In genomic region chr16:69644790-69645189, GRCh38 we compare ENCODE assay signal across 26 cellular contexts.
A peak's percentile ranks its signal among the peaks of the same experiment; 100 is the strongest.
DNase-seq lines count a peak whose midpoint lies in the region; FAIRE-seq and TF ChIP-seq lines count a peak whose summit lies in the region.
"Had no signal": no experiment of that assay in that cellular context is flagged by ENCODE, and none has a peak within 500 bp of the region (broad histone marks: within the 10 kb centered on the region; RNA-seq: fewer than 3 reads in every experiment).

No MANE protein-coding gene starts in this region.

- intact Hi-C loops in endothelial cell of umbilical vein (cut with micrococcal nuclease) (no loop called here), left ventricle myocardium inferior (cut with micrococcal nuclease) (no loop called here)

- H3K9me2 ChIP-seq in GM23248 (ENCODE audit: insufficient read depth) = no peaks in the 10 kb centered on the region

- in situ Hi-C loops in GM23248 (cut with MboI) = no loop called here

- no peaks in the 10 kb centered on the region for H3F3A ChIP-seq in GM23248 (ENCODE audit: insufficient read depth)

- H3K36me3 Mint-ChIP-seq in immature natural killer cell = peaks cover 5 to 15% (median 8%) of the 10 kb centered on the region in 3 donors

- no peak for TF ChIP-seq POLR2A in endothelial cell of umbilical vein (IDR thresholded peaks at IDR 0.05; ENCODE audit: low read depth, low read length)

- H3K9ac ChIP-seq in GM23248 (no peak overlapping the region), endothelial cell of umbilical vein (replicated peaks; ENCODE audit: extremely low read depth, insufficient read depth, low read length) (no peak overlapping the region)
- H3K9ac ChIP-seq: BLaER1 treated with 17β-estradiol and CSF1 and Interleukin-3, amounts not matched to agents 10 nM and 100 nM had no signal

- H3K27me3 ChIP-seq in GM23248 (replicated peaks; ENCODE audit: insufficient read depth) (no peaks in the 10 kb centered on the region), endothelial cell of umbilical vein (ENCODE audit: control insufficient read depth in 2 of 2, insufficient read depth in 2 of 2, low read length in 2 of 2) (no peaks in the 10 kb centered on the region), left ventricle myocardium inferior (ENCODE audit: low read depth) (no peaks in the 10 kb centered on the region)
- H3K27me3 ChIP-seq: BLaER1 treated with 17β-estradiol and CSF1 and Interleukin-3, amounts not matched to agents 10 nM and 100 nM; SJCRH30 had no signal

- FAIRE-seq in A204.1 (lab: Jason Lieb, UNC) (peak; percentile 70), endothelial cell of umbilical vein (lab: Jason Lieb, UNC) (no peak)
- FAIRE-seq: HTR-8/SVneo had no signal

- BruUV-seq in endothelial cell of umbilical vein (replicated peaks; lab: Mats Ljungman, UMichigan) = no TSS peak

- no peak for TF ChIP-seq CTCF in endothelial cell of umbilical vein (IDR thresholded peaks at IDR 0.05; ENCODE audit: extremely low read depth in 1 of 2, insufficient read depth in 1 of 2, low read depth in 1 of 2, low read length in 2 of 2)
- no peak for TF ChIP-seq CTCF in left ventricle myocardium inferior (IDR thresholded peaks at IDR 0.05; ENCODE audit: borderline replicate concordance)

- CTCF ChIA-PET in endothelial cell of umbilical vein (lab: Charles Lee) = no interaction called here

- H3K9me3 Mint-ChIP-seq in immature natural killer cell = no peaks in the 10 kb centered on the region
- H3K9me3 Mint-ChIP-seq: CD4-positive, alpha-beta memory T cell had no signal

- dilution Hi-C loops in endothelial cell of umbilical vein (cut with MboI; ENCODE audit: extremely low pct_ligation_motif_present, low sequenced_read_pairs) = no loop called here

- H3K4me1 Mint-ChIP-seq in immature natural killer cell = peaks cover 7 to 21% of the 10 kb centered on the region in 2 donors

- POLR2A ChIA-PET in endothelial cell of umbilical vein (lab: Charles Lee) = no interaction called here

- H3K9me1 ChIP-seq in endothelial cell of umbilical vein (replicated peaks; ENCODE audit: control insufficient read depth, extremely low read depth, insufficient read depth, low read length) = no peaks in the 10 kb centered on the region

- peak; percentile 9 for DNase-seq in GM23248
- DNase-seq in endothelial cell of umbilical vein (ENCODE audit: low read depth, low spot score) = no peak
- peak; percentile 7 to 32 for DNase-seq in lung microvascular endothelial cell (ENCODE audit: low read depth in 2 of 2)
- DNase-seq in left ventricle myocardium inferior = no peak
- no peak for DNase-seq in NCI-H2029 (lab: John Stamatoyannopoulos, UW)
- no peak for DNase-seq in immature natural killer cell
- DNase-seq: 8988T; AML-193; CD4-positive, alpha-beta memory T cell; COR-L47; H7; Kasumi-1; MV-4-11; NCI-H1105; NCI-H1436 treated with DMSO at 0.1 percent for 48 hours; NCI-H1930; NCI-H446 treated with DMSO at 0.1 percent for 48 hours; NCI-H526; NCI-H82; NK-92 treated with Interleukin-12 subunit alpha and Interleukin-12 subunit beta, amount 100 ng/mL, for 24 hours; PC-9; SJCRH30 had no signal

- H3K27ac Mint-ChIP-seq in immature natural killer cell = no peak overlapping the region

- H3K4me1 ChIP-seq in GM23248 (ENCODE audit: insufficient read depth) (0 out of 2 replicates have a peak, but pooled peaks cover 7% of the 10 kb centered on the region), endothelial cell of umbilical vein (ENCODE audit: control insufficient read depth, extremely low read depth, insufficient read depth, low read length) (no peaks in the 10 kb centered on the region), left ventricle myocardium inferior (no peaks in the 10 kb centered on the region)
- H3K4me1 ChIP-seq: BLaER1 treated with 17β-estradiol and CSF1 and Interleukin-3, amounts not matched to agents 10 nM and 100 nM; SJCRH30 had no signal

- H3K4me3 ChIP-seq in GM23248 (no peak overlapping the region), endothelial cell of umbilical vein (replicated peaks in 1 of 3; ENCODE audit: insufficient read depth in 1 of 3, low read depth in 1 of 3, low read length in 3 of 3) (no peak overlapping the region), left ventricle myocardium inferior (no peak overlapping the region)
- H3K4me3 ChIP-seq: BLaER1 treated with 17β-estradiol and CSF1 and Interleukin-3, amounts not matched to agents 10 nM and 100 nM; K562; PC-9; SJCRH30 had no signal

- H3K9me3 ChIP-seq in GM23248 (ENCODE audit: low read depth) = no peaks in the 10 kb centered on the region
- no peaks in the 10 kb centered on the region for H3K9me3 ChIP-seq in endothelial cell of umbilical vein (replicated peaks; ENCODE audit: control insufficient read depth, insufficient read depth, low read length)
- no peaks in the 10 kb centered on the region for H3K9me3 ChIP-seq in left ventricle myocardium inferior (replicated peaks)
- H3K9me3 ChIP-seq: BLaER1 treated with 17β-estradiol and CSF1 and Interleukin-3, amounts not matched to agents 10 nM and 100 nM; SJCRH30 had no signal

- H3K27me3 Mint-ChIP-seq in immature natural killer cell (ENCODE audit: low read depth in 3 of 3) = no peaks in the 10 kb centered on the region
- H3K27me3 Mint-ChIP-seq: CD4-positive, alpha-beta memory T cell had no signal

- H3K27ac ChIP-seq in GM23248 (no peak overlapping the region), endothelial cell of umbilical vein (ENCODE audit: insufficient read depth, low read depth, low read length) (no peak overlapping the region), left ventricle myocardium inferior (replicated peaks) (no peak overlapping the region)
- H3K27ac ChIP-seq: BLaER1 treated with 17β-estradiol and CSF1 and Interleukin-3, amounts not matched to agents 10 nM and 100 nM; PC-9; SJCRH30 had no signal

- WGBS in GM23248 (ENCODE audit: low coverage in 1 of 2, low lambda C conversion rate in 2 of 2, missing lambda C conversion rate in 2 of 2), 2 experiments = 4 to 8% methylated on average over 1 of the region's 1 CpG

- no peak overlapping the region for H3K4me2 ChIP-seq in GM23248 (ENCODE audit: unreplicated experiment)
- peak overlapping the region; percentile 11 for H3K4me2 ChIP-seq in endothelial cell of umbilical vein (ENCODE audit: insufficient read depth, low read length)
- H3K4me2 ChIP-seq: BLaER1 treated with 17β-estradiol and CSF1 and Interleukin-3, amounts not matched to agents 10 nM and 100 nM; PC-9 had no signal

- H3K4me3 Mint-ChIP-seq in immature natural killer cell = no peak overlapping the region
- H3K4me3 Mint-ChIP-seq: CD4-positive, alpha-beta memory T cell had no signal

- H3K36me3 ChIP-seq in GM23248 (ENCODE audit: low read depth) (peaks cover 28% of the 10 kb centered on the region), endothelial cell of umbilical vein (ENCODE audit: control insufficient read depth in 2 of 2, extremely low read depth in 1 of 2, insufficient read depth in 2 of 2, low read length in 2 of 2) (peaks cover 7 to 11% of the 10 kb centered on the region in 2 experiments), left ventricle myocardium inferior (peaks cover 22% of the 10 kb centered on the region)
- H3K36me3 ChIP-seq: SJCRH30 had no signal

- H2AFZ ChIP-seq in GM23248 (no peak overlapping the region), endothelial cell of umbilical vein (ENCODE audit: low read depth, low read length) (no peak overlapping the region)
- H2AFZ ChIP-seq: PC-9 had no signal

- H4K20me1 ChIP-seq in GM23248 (ENCODE audit: insufficient read depth) (no peaks in the 10 kb centered on the region; the same call in 1 of the 2 replicates), endothelial cell of umbilical vein (replicated peaks; ENCODE audit: control insufficient read depth, extremely low read depth, insufficient read depth, low read length) (peaks cover 2% of the 10 kb centered on the region)

- H3K79me2 ChIP-seq in GM23248 (ENCODE audit: insufficient read depth) (peaks cover 100% of the 10 kb centered on the region), endothelial cell of umbilical vein (ENCODE audit: control insufficient read depth, insufficient read depth, low read length) (peaks cover 11% of the 10 kb centered on the region)

TF ChIP-seq in endothelial cell of umbilical vein, 7 proteins besides CTCF, POLR2A, EP300 and RAD21:
- TF ChIP-seq, protein P1, sequence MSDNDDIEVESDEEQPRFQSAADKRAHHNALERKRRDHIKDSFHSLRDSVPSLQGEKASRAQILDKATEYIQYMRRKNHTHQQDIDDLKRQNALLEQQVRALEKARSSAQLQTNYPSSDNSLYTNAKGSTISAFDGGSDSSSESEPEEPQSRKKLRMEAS (IDR thresholded peaks at IDR 0.05; ENCODE audit: insufficient read depth, insufficient read length) = no peak
- TF ChIP-seq FOS (IDR thresholded peaks at IDR 0.05; ENCODE audit: borderline replicate concordance, insufficient read depth, low read length) (no peak), GATA2 (IDR thresholded peaks at IDR 0.05; ENCODE audit: insufficient read depth, insufficient read length, low read depth, low read length) (no peak), POLR2AphosphoS5 (IDR thresholded peaks at IDR 0.05; ENCODE audit: insufficient read depth, low read depth, low read length) (no peak), JUN (IDR thresholded peaks at IDR 0.05; ENCODE audit: borderline replicate concordance, insufficient read depth, insufficient read length, low read depth) (no peak), MYC (IDR thresholded peaks at IDR 0.05; ENCODE audit: low read depth, low read length) (no peak), EZH2 (IDR thresholded peaks at IDR 0.05; ENCODE audit: borderline replicate concordance, low read depth, low read length, severe bottlenecking) (no peak)

Comparison
In these comparisons a context has a peak if more than half of its experiments do, and no peak if none do; other contexts are left out.
1. DNase-seq: peak in GM23248 (single experiment) and lung microvascular endothelial cell (2 of 2); none in endothelial cell of umbilical vein (single experiment), left ventricle myocardium inferior (single experiment), NCI-H2029 (single experiment) and immature natural killer cell (0 of 3).